Comparison of ENCODE assay signal across 8 cellular contexts in genomic region chr10:79332916-79333315, GRCh38. TPM values are rescaled to one million over a fixed set of nuclear protein-coding genes. Genes with fewer than 3 reads are reported as not detected.
A peak's percentile ranks its signal among the peaks of the same experiment; 100 is the strongest.
DNase-seq lines count a peak whose midpoint lies in the region; ATAC-seq, FAIRE-seq and TF ChIP-seq lines count a peak whose summit lies in the region.
"Not testable (repeated sequence)": the region's sequence is repeated elsewhere in the genome, so short reads cannot be mapped to it uniquely, and the experiment has no call there.

No MANE protein-coding gene starts in this region.

- peak overlapping the region; percentile 55 for H3K9ac ChIP-seq in PC-3 (ENCODE audit: low read length)
- H3K9ac ChIP-seq in keratinocyte (ENCODE audit: control insufficient read depth, extremely low read depth, insufficient read depth, low read length) = peak overlapping the region; percentile 22

- H3K27ac ChIP-seq in AG04450 (ENCODE audit: low read depth, low read length) (peak overlapping the region; percentile 22), PC-3 (ENCODE audit: low read length) (peak overlapping the region; percentile 68), brain microvascular endothelial cell (peak overlapping the region; percentile 12), keratinocyte (ENCODE audit: control insufficient read depth, insufficient read depth, low read length) (peak overlapping the region; percentile 85)

- dilution Hi-C loops in keratinocyte (cut with MboI; ENCODE audit: extremely low pct_ligation_motif_present, low sequenced_read_pairs) = not testable (repeated sequence)

- H3K27me3 Mint-ChIP-seq in activated CD8-positive, alpha-beta T cell treated with anti-CD3 and anti-CD28 coated beads for 36 hours; activated naive CD4-positive, alpha-beta T cell treated with anti-CD3 and anti-CD28 coated beads, Interleukin-2, amount 50 U/mL, for 24 hours; stimulated activated naive CD8-positive, alpha-beta T cell treated with anti-CD3 and anti-CD28 coated beads, Interleukin-15, Interleukin-2, amounts not matched to agents 100 ng/mL and 50 ng/mL, for 24 hours: not testable (repeated sequence)

- CTCF ChIA-PET in AG04450 (lab: Charles Lee) (interaction anchor here (2.1 kb wide), 1 partner anchor 14 kb away, joined by 8 read pairs; no protein-coding TSS in a partner anchor), PC-3 (lab: Charles Lee) (interaction anchor here (0.8 to 1.0 kb wide), 3 partner anchors 17 to 40 kb away, joined by 3 to 9 read pairs (median 4); no protein-coding TSS in a partner anchor)
- CTCF ChIA-PET in activated CD8-positive, alpha-beta T cell treated with anti-CD3 and anti-CD28 coated beads for 36 hours (lab: Charles Lee) = interaction anchor here (3.0 to 4.7 kb wide), 2 partner anchors 15 to 16 kb away, joined by 17 to 25 read pairs; partner anchors contain the start of gene PPIF

- not testable (repeated sequence) for H3K9me2 ChIP-seq in PC-3 (replicated peaks; ENCODE audit: low read length)

- H3K36me3 ChIP-seq in PC-3 (ENCODE audit: low read depth, low read length); brain microvascular endothelial cell (replicated peaks); keratinocyte (ENCODE audit: control insufficient read depth in 2 of 2, extremely low read depth in 1 of 2, insufficient read depth in 2 of 2, low read length in 2 of 2): not testable (repeated sequence)

- peaks cover 21% of the 10 kb centered on the region for H3F3A ChIP-seq in PC-3 (ENCODE audit: low read length, unreplicated experiment)

- H3K27me3 ChIP-seq in AG04450 (ENCODE audit: control insufficient read depth, insufficient read depth, low read length); PC-3 (ENCODE audit: low read length); brain microvascular endothelial cell (replicated peaks); keratinocyte (ENCODE audit: control insufficient read depth, extremely low read depth, insufficient read depth, low read length): not testable (repeated sequence)

- not testable (repeated sequence) for H3K4me3 Mint-ChIP-seq in activated CD8-positive, alpha-beta T cell treated with anti-CD3 and anti-CD28 coated beads for 36 hours; activated naive CD4-positive, alpha-beta T cell treated with anti-CD3 and anti-CD28 coated beads, Interleukin-2, amount 50 U/mL, for 24 hours; stimulated activated naive CD8-positive, alpha-beta T cell treated with anti-CD3 and anti-CD28 coated beads, Interleukin-15, Interleukin-2, amounts not matched to agents 100 ng/mL and 50 ng/mL, for 24 hours

- not testable (repeated sequence) for H3K9me3 ChIP-seq in AG04450 (ENCODE audit: control insufficient read depth, insufficient read depth, low read length); PC-3 (ENCODE audit: low read length); keratinocyte (ENCODE audit: control insufficient read depth, low read depth, low read length)

- peaks cover 38% of the 10 kb centered on the region for H3K4me1 Mint-ChIP-seq in activated CD8-positive, alpha-beta T cell treated with anti-CD3 and anti-CD28 coated beads for 36 hours (ENCODE audit: low read depth)
- H3K4me1 Mint-ChIP-seq in activated naive CD4-positive, alpha-beta T cell treated with anti-CD3 and anti-CD28 coated beads, Interleukin-2, amount 50 U/mL, for 24 hours = peaks cover 55% of the 10 kb centered on the region
- H3K4me1 Mint-ChIP-seq in stimulated activated naive CD8-positive, alpha-beta T cell treated with anti-CD3 and anti-CD28 coated beads, Interleukin-15, Interleukin-2, amounts not matched to agents 100 ng/mL and 50 ng/mL, for 24 hours (ENCODE audit: low read depth) = peaks cover 51% of the 10 kb centered on the region

- H2AFZ ChIP-seq in PC-3 (ENCODE audit: low read length); keratinocyte (ENCODE audit: control insufficient read depth, low read length): not testable (repeated sequence)

- not testable (repeated sequence) for H3K9me3 Mint-ChIP-seq in activated CD8-positive, alpha-beta T cell treated with anti-CD3 and anti-CD28 coated beads for 36 hours; activated naive CD4-positive, alpha-beta T cell treated with anti-CD3 and anti-CD28 coated beads, Interleukin-2, amount 50 U/mL, for 24 hours; stimulated activated naive CD8-positive, alpha-beta T cell treated with anti-CD3 and anti-CD28 coated beads, Interleukin-15, Interleukin-2, amounts not matched to agents 100 ng/mL and 50 ng/mL, for 24 hours

- DNase-seq in AG04450 (ENCODE audit: low read depth, low spot score); PC-3; activated CD8-positive, alpha-beta T cell treated with anti-CD3 and anti-CD28 coated beads for 36 hours; brain microvascular endothelial cell; keratinocyte (ENCODE audit: low read depth, low spot score): not testable (repeated sequence)

- BruUV-seq in PC-3 (replicated peaks; lab: Mats Ljungman, UMichigan) = not testable (repeated sequence)

- H4K20me1 ChIP-seq in PC-3 (ENCODE audit: low read length); keratinocyte (ENCODE audit: control insufficient read depth, extremely low read depth, insufficient read depth, low read length): not testable (repeated sequence)

- not testable (repeated sequence) for ATAC-seq in PC-3; SK-N-SH treated with all-trans-retinoic acid at 6 μM for 48 hours; activated CD8-positive, alpha-beta T cell treated with anti-CD3 and anti-CD28 coated beads for 36 hours

- POLR2A ChIA-PET in AG04450 (lab: Yijun Ruan, JAX) (interaction anchor here (0.6 to 1.7 kb wide), 2 partner anchors 10 to 30 kb away, joined by 5 to 10 read pairs; no protein-coding TSS in a partner anchor), PC-3 (lab: Charles Lee; ENCODE audit: unreplicated experiment) (interaction anchor here (0.6 kb wide), 1 partner anchor 871 kb away, joined by 3 read pairs; no protein-coding TSS in a partner anchor)
- POLR2A ChIA-PET in activated CD8-positive, alpha-beta T cell treated with anti-CD3 and anti-CD28 coated beads for 36 hours (lab: Charles Lee) = interaction anchor here (0.9 to 4.2 kb wide), 3 partner anchors 10 to 15 kb away, joined by 3 to 37 read pairs (median 13); partner anchors contain the start of gene PPIF

- peak overlapping the region; percentile 61 for H3K27ac Mint-ChIP-seq in activated CD8-positive, alpha-beta T cell treated with anti-CD3 and anti-CD28 coated beads for 36 hours
- H3K27ac Mint-ChIP-seq in activated naive CD4-positive, alpha-beta T cell treated with anti-CD3 and anti-CD28 coated beads, Interleukin-2, amount 50 U/mL, for 24 hours = peak overlapping the region; percentile 86
- peak overlapping the region; percentile 92 for H3K27ac Mint-ChIP-seq in stimulated activated naive CD8-positive, alpha-beta T cell treated with anti-CD3 and anti-CD28 coated beads, Interleukin-15, Interleukin-2, amounts not matched to agents 100 ng/mL and 50 ng/mL, for 24 hours

- TF ChIP-seq CTCF in AG04450 (IDR thresholded peaks at IDR 0.05; ENCODE audit: low read depth, low read length); PC-3 (conservative IDR thresholded peaks at IDR 0.05; ENCODE audit: low read depth, low read length); activated CD8-positive, alpha-beta T cell treated with anti-CD3 and anti-CD28 coated beads for 36 hours (IDR thresholded peaks at IDR 0.05); brain microvascular endothelial cell (IDR thresholded peaks at IDR 0.05; ENCODE audit: low read depth, low read length, missing control alignments); keratinocyte (optimal IDR thresholded peaks at IDR 0.05 in 1 of 3, IDR thresholded peaks at IDR 0.05 in 1 of 3, conservative IDR thresholded peaks at IDR 0.05 in 1 of 3; ENCODE audit: extremely low read depth in 1 of 3, insufficient read depth in 2 of 3, low read length in 3 of 3): not testable (repeated sequence)

- H3K9me1 ChIP-seq in keratinocyte (ENCODE audit: control insufficient read depth, extremely low read depth, insufficient read depth, low read length) = not testable (repeated sequence)

- not testable (repeated sequence) for H3K79me2 ChIP-seq in PC-3 (ENCODE audit: low read length); keratinocyte (ENCODE audit: control insufficient read depth, insufficient read depth, low read length)

- in situ Hi-C loops in brain microvascular endothelial cell (cut with HindIII; ENCODE audit: low pct_ligation_motif_present, low sequenced_read_pairs) = not testable (repeated sequence)

- H3K36me3 Mint-ChIP-seq in activated CD8-positive, alpha-beta T cell treated with anti-CD3 and anti-CD28 coated beads for 36 hours (ENCODE audit: low read depth); activated naive CD4-positive, alpha-beta T cell treated with anti-CD3 and anti-CD28 coated beads, Interleukin-2, amount 50 U/mL, for 24 hours; stimulated activated naive CD8-positive, alpha-beta T cell treated with anti-CD3 and anti-CD28 coated beads, Interleukin-15, Interleukin-2, amounts not matched to agents 100 ng/mL and 50 ng/mL, for 24 hours (ENCODE audit: low read depth): not testable (repeated sequence)

- intact Hi-C loops in PC-3 (cut with micrococcal nuclease) = loop anchor here (1.0 kb wide), 3 partner anchors 14 to 39 kb away; partner anchors contain the start of gene PPIF
- intact Hi-C loops in activated CD8-positive, alpha-beta T cell treated with anti-CD3 and anti-CD28 coated beads for 36 hours (cut with micrococcal nuclease) = not testable (repeated sequence)

- not testable (repeated sequence) for H3K4me2 ChIP-seq in PC-3 (ENCODE audit: low read length); keratinocyte (ENCODE audit: control insufficient read depth, extremely low read depth, insufficient read depth, low read depth, low read length)

- not testable (repeated sequence) for FAIRE-seq in keratinocyte (lab: Jason Lieb, UNC)

- not testable (repeated sequence) for H3K4me3 ChIP-seq in AG04450 (ENCODE audit: low read depth, low read length); PC-3 (ENCODE audit: low read length); brain microvascular endothelial cell (ENCODE audit: low read depth, low read length); keratinocyte (ENCODE audit: control insufficient read depth in 2 of 3, extremely low read depth in 1 of 3, insufficient read depth in 2 of 3, low read depth in 1 of 3, low read length in 3 of 3)

- H3K4me1 ChIP-seq in PC-3 (ENCODE audit: insufficient read depth, low read length) (peaks cover 60% of the 10 kb centered on the region), keratinocyte (ENCODE audit: control insufficient read depth, extremely low read depth, insufficient read depth, low read length) (peaks cover 44% of the 10 kb centered on the region)

RNA-seq across cellular contexts. Expression of gene PPIF, which starts 14.4 kb away (rescaled TPM):
- polyA plus RNA-seq in AG04450 (2011; rRNA removed) = 68.6 and 77.2 TPM in 2 replicates
- polyA minus RNA-seq in AG04450 (2011; rRNA and poly(A)+ RNA removed) = 50.0 and 81.1 TPM in 2 replicates
- 381 and 472 TPM in 2 replicates for total RNA-seq in PC-3 (2014; rRNA removed)
- total RNA-seq in activated CD8-positive, alpha-beta T cell treated with anti-CD3 and anti-CD28 coated beads for 36 hours = 10 to 100 TPM; 81.5 to 88.6 TPM
- 69.1 to 124 TPM (median 71.3 TPM) in 3 replicates for polyA plus RNA-seq in keratinocyte
- 132 TPM for polyA plus RNA-seq in keratinocyte (2011; ENCODE audit: low read depth)
- polyA plus RNA-seq in keratinocyte (2011; cell fraction: cytosol; rRNA removed) = 97.5 and 105 TPM in 2 replicates
- polyA plus RNA-seq in keratinocyte (2011; cell fraction: nucleus; rRNA removed) = 177 and 186 TPM in 2 replicates
- polyA plus RNA-seq in keratinocyte (2012; ENCODE audit: low replicate concordance) = 79.7 and 311 TPM in 2 replicates
- polyA minus RNA-seq in keratinocyte = 69.4 to 302 TPM (median 83.7 TPM) in 3 replicates
- polyA minus RNA-seq in keratinocyte (2011; cell fraction: cytosol; rRNA and poly(A)+ RNA removed) = 61.2 TPM
- 70.6 and 70.8 TPM in 2 replicates for polyA minus RNA-seq in keratinocyte (2011; cell fraction: nucleus; rRNA and poly(A)+ RNA removed)

Comparison
In these comparisons a context has a peak if more than half of its experiments do, and no peak if none do; other contexts are left out.
1. H3K27ac ChIP-seq: peak in every context shown above with its lines; median percentile 85 in keratinocyte; 68 in PC-3; 22 in AG04450; 12 in brain microvascular endothelial cell.